In the genomic region with DNA sequence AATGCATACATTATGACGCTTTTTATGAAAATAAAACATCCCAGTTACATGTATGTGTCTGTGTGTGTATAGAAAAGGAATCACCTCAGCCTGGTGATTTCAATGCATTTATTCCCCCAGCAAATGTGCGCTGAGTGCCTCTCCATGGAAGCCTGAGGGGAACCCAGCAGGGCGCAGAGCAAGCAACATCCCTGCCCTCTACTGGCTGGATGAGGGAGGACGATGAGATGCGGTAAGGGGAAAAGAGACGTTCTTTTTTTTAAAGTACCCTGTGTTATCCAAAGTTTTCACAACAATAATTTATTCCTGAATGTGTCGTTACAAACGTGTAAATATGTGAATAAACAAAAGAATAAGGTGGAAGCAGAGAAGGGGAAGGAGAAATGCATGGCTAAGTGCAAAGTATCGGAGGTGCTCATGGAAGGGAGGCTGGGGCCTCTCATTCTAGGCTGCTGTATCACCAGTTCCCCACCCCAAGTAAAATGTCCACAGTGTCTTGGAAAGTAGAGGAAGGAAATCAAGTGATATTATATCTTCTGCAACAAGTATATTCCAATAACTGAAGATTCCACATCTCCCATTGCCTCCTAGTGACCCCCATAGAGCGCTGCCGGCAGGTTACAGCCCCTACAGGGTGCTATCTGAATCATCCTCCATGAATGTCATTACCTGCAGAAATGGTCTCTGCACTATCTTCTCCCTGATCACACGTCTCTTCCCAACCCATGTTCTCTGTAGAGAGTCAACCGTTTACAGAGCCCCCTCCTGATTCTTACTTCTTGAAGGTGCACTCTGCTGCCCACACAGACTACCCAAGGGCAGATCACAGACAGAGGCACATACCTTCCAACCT, we compare ENCODE assay signal across 9 cellular contexts. TPM values are rescaled to one million over a fixed set of nuclear protein-coding genes. Genes with fewer than 3 reads are reported as not detected.
DNase-seq lines count a peak whose midpoint lies in the region; ATAC-seq and TF ChIP-seq lines count a peak whose summit lies in the region.
"Had no signal": no experiment of that assay in that cellular context is flagged by ENCODE, and none has a peak within 500 bp of the region (broad histone marks: within the 10 kb centered on the region; RNA-seq: fewer than 3 reads in every experiment).

No MANE protein-coding gene starts in this region.

- ATAC-seq in GM21786 (IDR thresholded peaks at IDR 0.05; ENCODE audit: unreplicated experiment) = peak; percentile 82

- H3K4me1 Mint-ChIP-seq in activated T-helper 2 cell treated with anti-CD3 and anti-CD28 coated beads, Interferon-gamma antibody, Interleukin-2, Interleukin-4, amounts not matched to agents 10 μg/mL and 5 μg/mL and 100 μg/mL, durations not matched to agents 14 hours and 24 hours and 36 hours (ENCODE audit: low read depth) = no peaks in the 10 kb centered on the region

- H3K27me3 Mint-ChIP-seq in activated T-helper 2 cell treated with anti-CD3 and anti-CD28 coated beads, Interferon-gamma antibody, Interleukin-2, Interleukin-4, amounts not matched to agents 10 μg/mL and 5 μg/mL and 100 μg/mL, durations not matched to agents 14 hours and 24 hours and 36 hours (ENCODE audit: low read depth) = peaks cover 4% of the 10 kb centered on the region

- H3K9me3 Mint-ChIP-seq in activated T-helper 2 cell treated with anti-CD3 and anti-CD28 coated beads, Interferon-gamma antibody, Interleukin-2, Interleukin-4, amounts not matched to agents 10 μg/mL and 5 μg/mL and 100 μg/mL, durations not matched to agents 14 hours and 24 hours and 36 hours = no peaks in the 10 kb centered on the region

- intact Hi-C loops in activated T-helper 2 cell treated with anti-CD3 and anti-CD28 coated beads, Interferon-gamma antibody, Interleukin-2, Interleukin-4, amounts not matched to agents 10 μg/mL and 5 μg/mL and 100 μg/mL, durations not matched to agents 14 hours and 24 hours and 36 hours (cut with micrococcal nuclease) = no loop called here

- no peak overlapping the region for H3K4me3 Mint-ChIP-seq in activated T-helper 2 cell treated with anti-CD3 and anti-CD28 coated beads, Interferon-gamma antibody, Interleukin-2, Interleukin-4, amounts not matched to agents 10 μg/mL and 5 μg/mL and 100 μg/mL, durations not matched to agents 14 hours and 24 hours and 36 hours (ENCODE audit: low read depth)

- DNase-seq in NCI-H345 (lab: John Stamatoyannopoulos, UW) = peak; percentile 37
- DNase-seq in NCI-H345 treated with DMSO at 0.1 percent for 48 hours (lab: John Stamatoyannopoulos, UW; ENCODE audit: unreplicated experiment) = no peak
- peak; percentile 47 for DNase-seq in NCI-H226
- peak; percentile 66 for DNase-seq in choroid plexus epithelial cell (ENCODE audit: low read depth)
- DNase-seq in lung microvascular endothelial cell (ENCODE audit: low read depth in 2 of 2) = peak; percentile 55 to 71
- no peak for DNase-seq in activated T-helper 2 cell treated with anti-CD3 and anti-CD28 coated beads, Interferon-gamma antibody, Interleukin-2, Interleukin-4, amounts not matched to agents 10 μg/mL and 5 μg/mL and 100 μg/mL, durations not matched to agents 14 hours and 24 hours and 36 hours (ENCODE audit: low spot score)
- DNase-seq in NCI-H146 (lab: John Stamatoyannopoulos, UW) = no peak

- H3K36me3 Mint-ChIP-seq in activated T-helper 2 cell treated with anti-CD3 and anti-CD28 coated beads, Interferon-gamma antibody, Interleukin-2, Interleukin-4, amounts not matched to agents 10 μg/mL and 5 μg/mL and 100 μg/mL, durations not matched to agents 14 hours and 24 hours and 36 hours (ENCODE audit: low read depth) = no peaks in the 10 kb centered on the region

- peak; percentile 97 for TF ChIP-seq CTCF in choroid plexus epithelial cell (conservative IDR thresholded peaks at IDR 0.05; ENCODE audit: low read depth, low read length)

- H3K27ac Mint-ChIP-seq in activated T-helper 2 cell treated with anti-CD3 and anti-CD28 coated beads, Interferon-gamma antibody, Interleukin-2, Interleukin-4, amounts not matched to agents 10 μg/mL and 5 μg/mL and 100 μg/mL, durations not matched to agents 14 hours and 24 hours and 36 hours = no peak overlapping the region

- no peak overlapping the region for H3K4me3 ChIP-seq in choroid plexus epithelial cell (ENCODE audit: low read depth, low read length)
- H3K4me3 ChIP-seq: skin epidermis had no signal

RNA-seq across cellular contexts. Expression of gene ABLIM3, which starts 13.0 kb away (rescaled TPM):
- 19.4 and 20.0 TPM in 2 replicates for total RNA-seq in lung microvascular endothelial cell
- not detected in 2 replicates for total RNA-seq in activated T-helper 2 cell treated with anti-CD3 and anti-CD28 coated beads, Interferon-gamma antibody, Interleukin-2, Interleukin-4, amounts not matched to agents 10 μg/mL and 5 μg/mL and 100 μg/mL, durations not matched to agents 14 hours and 24 hours and 36 hours

Comparison
In these comparisons a context has a peak if more than half of its experiments do, and no peak if none do; other contexts are left out.
1. DNase-seq: peak in NCI-H345 (single experiment), NCI-H226 (single experiment), choroid plexus epithelial cell (single experiment) and lung microvascular endothelial cell (2 of 2); none in NCI-H345 treated with DMSO at 0.1 percent for 48 hours (single experiment), activated T-helper 2 cell treated with anti-CD3 and anti-CD28 coated beads, Interferon-gamma antibody, Interleukin-2, Interleukin-4, amounts not matched to agents 10 μg/mL and 5 μg/mL and 100 μg/mL, durations not matched to agents 14 hours and 24 hours and 36 hours (single experiment) and NCI-H146 (single experiment).
2. RNA of gene ABLIM3, which starts 13.0 kb away (total RNA-seq): 19.4 to 20.0 TPM in lung microvascular endothelial cell; not detected in activated T-helper 2 cell treated with anti-CD3 and anti-CD28 coated beads, Interferon-gamma antibody, Interleukin-2, Interleukin-4, amounts not matched to agents 10 μg/mL and 5 μg/mL and 100 μg/mL, durations not matched to agents 14 hours and 24 hours and 36 hours; every median in the first group is over 10 times any median in the second.